In genomic region chr19:1280588-1281269, GRCh38 we compare ENCODE assay signal across 14 cellular contexts. TPM values are rescaled to one million over a fixed set of nuclear protein-coding genes. Genes with fewer than 3 reads are reported as not detected.
DNase-seq lines count a peak whose midpoint lies in the region; ATAC-seq and TF ChIP-seq lines count a peak whose summit lies in the region.
"Had no signal": no experiment of that assay in that cellular context is flagged by ENCODE, and none has a peak within 500 bp of the region (broad histone marks: within the 10 kb centered on the region; RNA-seq: fewer than 3 reads in every experiment).

No MANE protein-coding gene starts in this region.

- TF ChIP-seq CTCF in glutamatergic neuron (IDR thresholded peaks at IDR 0.05; ENCODE audit: partially characterized antibody, unreplicated experiment) = no peak
- no peak for TF ChIP-seq CTCF in type B pancreatic cell (conservative IDR thresholded peaks at IDR 0.05)

- no peaks in the 10 kb centered on the region for H3K9me3 ChIP-seq in T-helper 17 cell (ENCODE audit: control insufficient read depth, low read length, poor library complexity, severe bottlenecking)

- H3K27ac Mint-ChIP-seq in T-helper 17 cell (peak overlapping the region; percentile 43), glutamatergic neuron (ENCODE audit: unreplicated experiment) (peak overlapping the region; percentile 94), type B pancreatic cell (peak overlapping the region; percentile 85)

- H3K36me3 Mint-ChIP-seq in T-helper 17 cell (ENCODE audit: low read depth) = peaks cover 2% of the 10 kb centered on the region
- H3K36me3 Mint-ChIP-seq in glutamatergic neuron (ENCODE audit: unreplicated experiment) = no peaks in the 10 kb centered on the region
- no peaks in the 10 kb centered on the region for H3K36me3 Mint-ChIP-seq in type B pancreatic cell

- ATAC-seq in T-helper 17 cell = no peak
- ATAC-seq in HG03378 (IDR thresholded peaks at IDR 0.05; ENCODE audit: unreplicated experiment) = no peak

- peaks cover 6% of the 10 kb centered on the region for H3K9me3 Mint-ChIP-seq in glutamatergic neuron (ENCODE audit: unreplicated experiment)
- no peaks in the 10 kb centered on the region for H3K9me3 Mint-ChIP-seq in type B pancreatic cell

- H3K4me3 Mint-ChIP-seq in T-helper 17 cell (no peak overlapping the region), glutamatergic neuron (ENCODE audit: unreplicated experiment) (peak overlapping the region; percentile 64), type B pancreatic cell (no peak overlapping the region)

- H3K4me1 Mint-ChIP-seq in T-helper 17 cell = peaks cover 16% of the 10 kb centered on the region
- H3K4me1 Mint-ChIP-seq in glutamatergic neuron (ENCODE audit: low read depth, unreplicated experiment) = peaks cover 8% of the 10 kb centered on the region
- H3K4me1 Mint-ChIP-seq in type B pancreatic cell (ENCODE audit: unreplicated experiment) = peaks cover 20% of the 10 kb centered on the region

- H3K27me3 Mint-ChIP-seq in T-helper 17 cell (peaks cover 13% of the 10 kb centered on the region), glutamatergic neuron (ENCODE audit: unreplicated experiment) (peaks cover 17% of the 10 kb centered on the region), type B pancreatic cell (peaks cover 7% of the 10 kb centered on the region)

- DNase-seq in T-helper 17 cell (no peak), glutamatergic neuron (no peak), type B pancreatic cell (ENCODE audit: extremely low spot score, unreplicated experiment) (no peak)
- no peak for DNase-seq in activated CD8-positive, alpha-beta memory T cell treated with anti-CD3 and anti-CD28 coated beads, Interleukin-2, amount 50 U/mL, for 4 hours
- DNase-seq: EL, MV-4-11, NCI-H1417, NCI-H187 treated with DMSO at 0.1 percent for 48 hours, NCI-H345, NCI-H526, SIG-M5 had no signal

RNA-seq across cellular contexts. Expression of gene EFNA2, which starts 4.9 kb away (rescaled TPM):
- not detected for total RNA-seq in T-helper 17 cell
- total RNA-seq in glutamatergic neuron (ENCODE audit: unreplicated experiment) = 61.4 TPM
- 5.1 and 17.6 TPM in 2 replicates for total RNA-seq in type B pancreatic cell (ENCODE audit: low replicate concordance)
- total RNA-seq: OCI-LY7, RPMI7951 had no signal

RNA-seq across cellular contexts. Expression of gene FAM174C, which starts 5.4 kb away (rescaled TPM):
- total RNA-seq in T-helper 17 cell (10 to 100 TPM; 40.6 to 43.6 TPM), glutamatergic neuron (ENCODE audit: unreplicated experiment) (17.3 TPM), type B pancreatic cell (ENCODE audit: low replicate concordance) (30.6 and 36.4 TPM in 2 replicates)

RNA-seq across cellular contexts. Expression of gene CIRBP, which starts 11.6 kb away (rescaled TPM):
- 100 to 1,000 TPM; 460 to 474 TPM for total RNA-seq in T-helper 17 cell
- total RNA-seq in glutamatergic neuron (ENCODE audit: unreplicated experiment) = 341 TPM
- 316 and 421 TPM in 2 replicates for total RNA-seq in type B pancreatic cell (ENCODE audit: low replicate concordance)

RNA-seq across cellular contexts. Expression of gene MIDN, which starts 32.3 kb away (rescaled TPM):
- 100 to 1,000 TPM in 1 of 2 donors, 10 to 100 TPM in 1; 87.1 to 113 TPM for total RNA-seq in T-helper 17 cell
- total RNA-seq in glutamatergic neuron (ENCODE audit: unreplicated experiment) = 325 TPM
- total RNA-seq in type B pancreatic cell (ENCODE audit: low replicate concordance) = 122 and 127 TPM in 2 replicates

RNA-seq across cellular contexts. Expression of gene ATP5F1D, which starts 39.2 kb away (rescaled TPM):
- total RNA-seq in T-helper 17 cell = 100 to 1,000 TPM; 104 to 115 TPM
- 129 TPM for total RNA-seq in glutamatergic neuron (ENCODE audit: unreplicated experiment)
- total RNA-seq in type B pancreatic cell (ENCODE audit: low replicate concordance) = 165 and 197 TPM in 2 replicates

Comparison
In these comparisons a context has a peak if more than half of its experiments do, and no peak if none do; other contexts are left out.
1. H3K27ac Mint-ChIP-seq: peak in every context shown above with its lines; median percentile 94 in glutamatergic neuron; 85 in type B pancreatic cell; 43 in T-helper 17 cell.